12 cellular contexts compared by ENCODE assay signal in genomic region chr2:148817210-148817708, GRCh38.
A peak's percentile ranks its signal among the peaks of the same experiment; 100 is the strongest.
DNase-seq lines count a peak whose midpoint lies in the region; ATAC-seq and TF ChIP-seq lines count a peak whose summit lies in the region.
"Had no signal": no experiment of that assay in that cellular context is flagged by ENCODE, and none has a peak within 500 bp of the region (broad histone marks: within the 10 kb centered on the region; RNA-seq: fewer than 3 reads in every experiment).

No MANE protein-coding gene starts in this region.

- H3K4me1 ChIP-seq in muscle layer of colon (ENCODE audit: insufficient read depth, low read length), result peaks cover 23% of the 10 kb centered on the region

- ATAC-seq in GM18517 (IDR thresholded peaks at IDR 0.05; ENCODE audit: unreplicated experiment) (no peak), HG02840 (IDR thresholded peaks at IDR 0.05; ENCODE audit: low FRiP score, unreplicated experiment) (no peak)
- ATAC-seq: natural killer cell treated with Interleukin-12 subunit alpha and Interleukin-12 subunit beta and Interleukin-15 and Interleukin-18, amount 100 ng/mL, for 72 hours had no signal

- no peaks in the 10 kb centered on the region for H3K36me3 ChIP-seq in muscle layer of colon (ENCODE audit: insufficient read depth, low read length)
- H3K36me3 ChIP-seq: breast epithelium had no signal

- H3K27me3 ChIP-seq in muscle layer of colon (ENCODE audit: control insufficient read depth in 1 of 2, insufficient read depth in 2 of 2, low read length in 2 of 2), result no peaks in the 10 kb centered on the region
- H3K27me3 ChIP-seq: breast epithelium had no signal

- in situ Hi-C loops in astrocyte of the cerebellum (cut with HindIII; ENCODE audit: low sequenced_read_pairs), result no loop called here

- H3K9me3 ChIP-seq in muscle layer of colon (ENCODE audit: low read length), result no peaks in the 10 kb centered on the region
- H3K9me3 ChIP-seq: breast epithelium had no signal

- H3K4me3 ChIP-seq in astrocyte of the cerebellum (ENCODE audit: low read depth, low read length), result peak overlapping the region; percentile 8
- peak overlapping the region in 1 of 2 donors; percentile 43 for H3K4me3 ChIP-seq in muscle layer of colon (ENCODE audit: low read depth in 1 of 2, low read length in 2 of 2)

- no peak for TF ChIP-seq CTCF in astrocyte of the cerebellum (IDR thresholded peaks at IDR 0.05; ENCODE audit: low read depth, low read length, missing control alignments)

- DNase-seq in Ammon's horn (ENCODE audit: low spot score) (peak; percentile 58), NCI-H1105 treated with DMSO at 0.1 percent for 48 hours (lab: John Stamatoyannopoulos, UW) (peak; percentile 56), astrocyte of the cerebellum (ENCODE audit: low read depth) (no peak), HuH-7 (ENCODE audit: low spot score) (no peak), NCI-H2196 (lab: John Stamatoyannopoulos, UW; ENCODE audit: unreplicated experiment) (no peak)
- DNase-seq: GF-D8, RPMI8226 had no signal

- no peak overlapping the region for H3K9ac ChIP-seq in muscle layer of colon (ENCODE audit: low read length)

- H3K27ac ChIP-seq in muscle layer of colon (ENCODE audit: low read depth, low read length), result peak overlapping the region; percentile 37
- H3K27ac ChIP-seq: breast epithelium had no signal

Comparison
In these comparisons a context has a peak if more than half of its experiments do, and no peak if none do; other contexts are left out.
1. DNase-seq: peak in Ammon's horn (single experiment) and NCI-H1105 treated with DMSO at 0.1 percent for 48 hours (single experiment); none in astrocyte of the cerebellum (single experiment), HuH-7 (single experiment) and NCI-H2196 (single experiment).